8 cellular contexts compared by ENCODE assay signal in genomic region chr13:30847697-30848307, GRCh38. TPM values are rescaled to one million over a fixed set of nuclear protein-coding genes. Genes with fewer than 3 reads are reported as not detected.
A peak's percentile ranks its signal among the peaks of the same experiment; 100 is the strongest.
DNase-seq lines count a peak whose midpoint lies in the region; ATAC-seq and TF ChIP-seq lines count a peak whose summit lies in the region.

No MANE protein-coding gene starts in this region.

- H4K20me1 ChIP-seq in mammary epithelial cell (ENCODE audit: insufficient read depth, low read length) (no peaks in the 10 kb centered on the region), H9 (ENCODE audit: control insufficient read depth, insufficient read depth, insufficient read length) (peaks cover 3% of the 10 kb centered on the region)

- no peak overlapping the region for H3K27ac ChIP-seq in mammary epithelial cell (ENCODE audit: insufficient read depth, low read depth, low read length)
- no peak overlapping the region for H3K27ac ChIP-seq in neuronal stem cell (replicated peaks; ENCODE audit: low read length)
- no peak overlapping the region for H3K27ac ChIP-seq in effector memory CD4-positive, alpha-beta T cell (ENCODE audit: insufficient read depth, low read length, poor library complexity, severe bottlenecking)
- H3K27ac ChIP-seq in H9 (ENCODE audit: insufficient read length, low read depth, low read length): no peak overlapping the region

- peaks cover 4% of the 10 kb centered on the region for H3K27me3 Mint-ChIP-seq in H9 (ENCODE audit: low read depth)

- H3K18ac ChIP-seq in neuronal stem cell (ENCODE audit: low read length): no peak overlapping the region
- H3K18ac ChIP-seq in H9 (ENCODE audit: insufficient read length, low read depth, low read length): no peak overlapping the region

- H3K4me1 ChIP-seq in mammary epithelial cell (ENCODE audit: insufficient read depth, low read length) (peaks cover 15% of the 10 kb centered on the region), neuronal stem cell (ENCODE audit: control insufficient read depth in 2 of 2, insufficient read depth in 1 of 2, low read depth in 1 of 2, low read length in 2 of 2) (peaks cover 2 to 5% of the 10 kb centered on the region in 2 donors), H9 (ENCODE audit: insufficient read depth, low read length) (no peaks in the 10 kb centered on the region)
- peaks cover 7% of the 10 kb centered on the region for H3K4me1 ChIP-seq in effector memory CD4-positive, alpha-beta T cell (ENCODE audit: control insufficient read depth, insufficient read depth, low read length, poor library complexity, severe bottlenecking)

- no peak overlapping the region for H2AFZ ChIP-seq in mammary epithelial cell (ENCODE audit: low read depth, low read length)
- H2AFZ ChIP-seq in neuronal stem cell (ENCODE audit: low read length): peak overlapping the region; percentile 53
- no peak overlapping the region for H2AFZ ChIP-seq in H9 (ENCODE audit: low read length)

- intact Hi-C loops in mammary epithelial cell (cut with micrococcal nuclease): no loop called here

- H4K91ac ChIP-seq in neuronal stem cell (ENCODE audit: low read depth, low read length, poor library complexity) (no peak overlapping the region), H9 (ENCODE audit: insufficient read length, low read depth, low read length) (no peak overlapping the region)

- H3K9ac ChIP-seq in mammary epithelial cell (ENCODE audit: insufficient read depth, low read length) (no peak overlapping the region), neuronal stem cell (ENCODE audit: low read depth, low read length, poor library complexity) (no peak overlapping the region), H9 (ENCODE audit: extremely low read depth, insufficient read length, low read length) (no peak overlapping the region)

- H3K23me2 ChIP-seq in H9 (ENCODE audit: insufficient read length, low read depth, low read length, poor library complexity, severe bottlenecking): no peaks in the 10 kb centered on the region

- H2BK5ac ChIP-seq in neuronal stem cell (ENCODE audit: low read length): no peak overlapping the region
- H2BK5ac ChIP-seq in H9 (ENCODE audit: insufficient read length, low read length): no peak overlapping the region

- no peaks in the 10 kb centered on the region for H3K79me2 ChIP-seq in mammary epithelial cell (ENCODE audit: insufficient read depth, low read length)
- H3K79me2 ChIP-seq in H9 (ENCODE audit: insufficient read depth, low read length): no peaks in the 10 kb centered on the region

- H3K14ac ChIP-seq in neuronal stem cell (ENCODE audit: low read length) (no peak overlapping the region), H9 (ENCODE audit: insufficient read depth, low read length) (no peak overlapping the region)

- BruUV-seq in mammary epithelial cell (replicated peaks; lab: Mats Ljungman, UMichigan): no TSS peak

- no peak overlapping the region for H4K5ac ChIP-seq in H9 (ENCODE audit: insufficient read length, low read depth, low read length)

- H3K27ac Mint-ChIP-seq in H9: no peak overlapping the region

- dilution Hi-C loops in mammary epithelial cell (cut with HindIII; ENCODE audit: low sequenced_read_pairs): no loop called here

- H3K79me1 ChIP-seq in neuronal stem cell (ENCODE audit: low read depth, low read length) (peaks cover 11% of the 10 kb centered on the region), H9 (ENCODE audit: insufficient read depth, low read depth, low read length, poor library complexity, severe bottlenecking) (no peaks in the 10 kb centered on the region)

- H3K4me1 Mint-ChIP-seq in H9: peaks cover 6 to 10% of the 10 kb centered on the region in 2 experiments

- H2BK15ac ChIP-seq in neuronal stem cell (ENCODE audit: low read length) (no peak overlapping the region), H9 (ENCODE audit: low read depth, low read length) (no peak overlapping the region)

- TF ChIP-seq CTCF in BJ (IDR thresholded peaks at IDR 0.05; ENCODE audit: insufficient read depth, low read depth, low read length) (no peak), mammary epithelial cell (conservative IDR thresholded peaks at IDR 0.05 in 1 of 2, IDR thresholded peaks at IDR 0.05 in 1 of 2; ENCODE audit: extremely low read depth in 1 of 2, insufficient read depth in 1 of 2, low read depth in 1 of 2, low read length in 2 of 2) (no peak), H9 (conservative IDR thresholded peaks at IDR 0.05) (no peak)

- H3K23ac ChIP-seq in neuronal stem cell (ENCODE audit: low read depth, low read length, poor library complexity): no peak overlapping the region
- H3K23ac ChIP-seq in H9 (ENCODE audit: insufficient read length, low read depth, low read length): no peak overlapping the region

- no peaks in the 10 kb centered on the region for H3K27me3 ChIP-seq in BJ (ENCODE audit: control insufficient read depth, insufficient read depth, low read length)
- no peaks in the 10 kb centered on the region for H3K27me3 ChIP-seq in mammary epithelial cell (ENCODE audit: insufficient read depth, low read length)
- H3K27me3 ChIP-seq in neuronal stem cell (ENCODE audit: control insufficient read depth in 3 of 3, insufficient read depth in 3 of 3, low read depth in 1 of 3, low read length in 3 of 3): peaks cover 0 to 5% (median 2%) of the 10 kb centered on the region in 3 experiments
- H3K27me3 ChIP-seq in effector memory CD4-positive, alpha-beta T cell (replicated peaks; ENCODE audit: control insufficient read depth, insufficient read depth, low read length, poor library complexity, severe bottlenecking): no peaks in the 10 kb centered on the region
- H3K27me3 ChIP-seq in H9 (ENCODE audit: insufficient read depth, low read length): no peaks in the 10 kb centered on the region

- H3K4me2 ChIP-seq in mammary epithelial cell (ENCODE audit: insufficient read depth, low read depth, low read length) (no peak overlapping the region), neuronal stem cell (ENCODE audit: insufficient read depth, low read length, poor library complexity, severe bottlenecking) (no peak overlapping the region), H9 (ENCODE audit: insufficient read depth, insufficient read length, low read length) (no peak overlapping the region)

- WGBS in mammary epithelial cell (ENCODE audit: low coverage, missing lambda C conversion rate): 87% methylated on average over 11 of the region's 11 CpGs
- WGBS in neuronal stem cell (ENCODE audit: extremely low coverage in 2 of 2, insufficient read length in 2 of 2, insufficient replicate concordance in 1 of 2), 2 donors: no CpG with 5 or more reads among the region's 11 CpGs
- WGBS in H9 (ENCODE audit: extremely low coverage, insufficient read length, low lambda C conversion rate): no CpG with 5 or more reads among the region's 11 CpGs

- peaks cover 0 to 2% of the 10 kb centered on the region in 2 experiments; a peak in 2 of 5 replicates for H3K9me3 Mint-ChIP-seq in H9

- POLR2A ChIA-PET in BJ (lab: Charles Lee): no interaction called here

- H3K4me3 ChIP-seq in BJ (ENCODE audit: low read depth, low read length) (no peak overlapping the region), mammary epithelial cell (replicated peaks in 1 of 3; ENCODE audit: insufficient read depth in 1 of 3, low read depth in 2 of 3, low read length in 3 of 3) (no peak overlapping the region), neuronal stem cell (ENCODE audit: low read length in 2 of 2) (no peak overlapping the region)
- no peak overlapping the region for H3K4me3 ChIP-seq in effector memory CD4-positive, alpha-beta T cell (ENCODE audit: insufficient read depth, low read depth, low read length, poor library complexity, severe bottlenecking)

- H2AK5ac ChIP-seq in neuronal stem cell (ENCODE audit: low read depth, low read length): no peak overlapping the region
- no peak overlapping the region for H2AK5ac ChIP-seq in H9 (ENCODE audit: insufficient read length, low read length)

- no peak overlapping the region for H3K4ac ChIP-seq in neuronal stem cell (ENCODE audit: low read length)
- no peak overlapping the region for H3K4ac ChIP-seq in H9 (ENCODE audit: low read depth, low read length)

- no peak overlapping the region for H2BK20ac ChIP-seq in H9 (ENCODE audit: low read depth, low read length, poor library complexity, severe bottlenecking)

- H3K9me3 ChIP-seq in mammary epithelial cell (replicated peaks; ENCODE audit: insufficient read depth, low read length): no peaks in the 10 kb centered on the region
- H3K9me3 ChIP-seq in neuronal stem cell (replicated peaks in 1 of 2; ENCODE audit: control insufficient read depth in 2 of 2, insufficient read depth in 1 of 2, low read depth in 1 of 2, low read length in 2 of 2): peaks cover 0 to 21% of the 10 kb centered on the region in 2 donors
- H3K9me3 ChIP-seq in effector memory CD4-positive, alpha-beta T cell (ENCODE audit: control insufficient read depth, low read length): no peaks in the 10 kb centered on the region
- no peaks in the 10 kb centered on the region for H3K9me3 ChIP-seq in H9 (ENCODE audit: control insufficient read depth, low read depth, low read length)

- H4K8ac ChIP-seq in neuronal stem cell (ENCODE audit: low read depth, low read length) (no peak overlapping the region), H9 (replicated peaks; ENCODE audit: insufficient read length, low read depth, low read length) (no peak overlapping the region)

- no peak overlapping the region for H3T11ph ChIP-seq in H9 (ENCODE audit: low read length)

- no peak overlapping the region for H2BK120ac ChIP-seq in neuronal stem cell (ENCODE audit: low read depth, low read length)
- H2BK120ac ChIP-seq in H9 (ENCODE audit: low read depth, low read length, poor library complexity, severe bottlenecking): no peak overlapping the region

- no peak overlapping the region for H2BK12ac ChIP-seq in neuronal stem cell (ENCODE audit: low read length)
- no peak overlapping the region for H2BK12ac ChIP-seq in H9 (ENCODE audit: insufficient read length, low read depth, low read length)

- H3K56ac ChIP-seq in H9 (ENCODE audit: insufficient read length, low read depth, low read length): no peak overlapping the region

- H3K36me3 Mint-ChIP-seq in H9 (ENCODE audit: insufficient read depth in 1 of 3, low read depth in 3 of 3): no peaks in the 10 kb centered on the region

- no peaks in the 10 kb centered on the region for H3K36me3 ChIP-seq in BJ (ENCODE audit: control insufficient read depth, insufficient read depth, low read length)
- H3K36me3 ChIP-seq in mammary epithelial cell (ENCODE audit: insufficient read depth, low read length): no peaks in the 10 kb centered on the region
- H3K36me3 ChIP-seq in neuronal stem cell (replicated peaks in 1 of 2; ENCODE audit: control insufficient read depth in 2 of 2, insufficient read depth in 2 of 2, low read length in 2 of 2): peaks cover 0 to 2% of the 10 kb centered on the region in 2 donors
- no peaks in the 10 kb centered on the region for H3K36me3 ChIP-seq in effector memory CD4-positive, alpha-beta T cell (ENCODE audit: control insufficient read depth, insufficient read depth, low read length)

- DNase-seq in BJ (ENCODE audit: low read depth) (peak; percentile 85), HS-5 (ENCODE audit: low read depth) (peak; percentile 77), mammary epithelial cell (peak; percentile 83), neuronal stem cell (ENCODE audit: low spot score) (no peak), RKO (ENCODE audit: low spot score) (no peak), H9 (no peak)
- DNase-seq in effector memory CD4-positive, alpha-beta T cell: no peak

- no peak for ATAC-seq in GM18520 (IDR thresholded peaks at IDR 0.05; ENCODE audit: unreplicated experiment)

- no peak overlapping the region for H3K4me3 Mint-ChIP-seq in H9

- in situ Hi-C loops in mammary epithelial cell (cut with MboI; ENCODE audit: low sequenced_read_pairs in 2 of 2): no loop called here

- CTCF ChIA-PET in BJ (lab: Yijun Ruan, JAX) (interaction anchor here (2.2 to 4.4 kb wide), 3 partner anchors 9 to 197 kb away, joined by 6 to 21 read pairs (median 15); no protein-coding TSS in a partner anchor), mammary epithelial cell (lab: Charles Lee; ENCODE audit: low non-redundant PET) (no interaction called here)

RNA-seq across cellular contexts. Expression of gene MEDAG, which starts 58.3 kb away (rescaled TPM):
- polyA plus RNA-seq in BJ (2011; rRNA removed) (0.87 and 0.97 TPM in 2 replicates), mammary epithelial cell (0.08 TPM)
- polyA minus RNA-seq in BJ (2011; rRNA and poly(A)+ RNA removed): 0.31 and 0.43 TPM in 2 replicates
- total RNA-seq in mammary epithelial cell (under 1 TPM in 1 of 2 donors, not detected in 1; 0.33 TPM), H9 (2021) (0.87 and 0.88 TPM in 2 replicates)
- polyA minus RNA-seq in mammary epithelial cell: not detected
- 0.31 TPM for polyA plus RNA-seq in neuronal stem cell (2013, experiment 1 of 2)
- 0.18 TPM for polyA plus RNA-seq in neuronal stem cell (2013, experiment 2 of 2)

Comparison
In these comparisons a context has a peak if more than half of its experiments do, and no peak if none do; other contexts are left out.
1. DNase-seq: peak in BJ (single experiment), HS-5 (single experiment) and mammary epithelial cell (single experiment); none in neuronal stem cell (single experiment), effector memory CD4-positive, alpha-beta T cell (0 of 3), RKO (single experiment) and H9 (single experiment).